ENCODE assay signal across 8 cellular contexts in genomic region chr4:120922390-120923200, GRCh38. TPM values are rescaled to one million over a fixed set of nuclear protein-coding genes. Genes with fewer than 3 reads are reported as not detected.
A peak's percentile ranks its signal among the peaks of the same experiment; 100 is the strongest.
DNase-seq lines count a peak whose midpoint lies in the region; ATAC-seq and TF ChIP-seq lines count a peak whose summit lies in the region.

PRDM5 (minus strand) TSS chr4:120922726; CDS start chr4:120922608, 118 bp downstream.

- H3K9me3 Mint-ChIP-seq in CD8-positive, alpha-beta memory T cell: no peaks in the 10 kb centered on the region
- H3K9me3 Mint-ChIP-seq in activated CD8-positive, alpha-beta T cell treated with anti-CD3 and anti-CD28 coated beads for 36 hours: no peaks in the 10 kb centered on the region
- no peaks in the 10 kb centered on the region for H3K9me3 Mint-ChIP-seq in endodermal cell

- H3K9me3 ChIP-seq in CD8-positive, alpha-beta memory T cell (ENCODE audit: low read length): no peaks in the 10 kb centered on the region
- H3K9me3 ChIP-seq in HUES48 (ENCODE audit: control insufficient read depth, insufficient read depth, low read length): no peaks in the 10 kb centered on the region
- no peaks in the 10 kb centered on the region for H3K9me3 ChIP-seq in endodermal cell (ENCODE audit: control insufficient read depth, low read length)
- no peaks in the 10 kb centered on the region for H3K9me3 ChIP-seq in lower lobe of right lung

- DNase-seq in CD8-positive, alpha-beta memory T cell: peak in 2 of 5 donors; percentile 24 to 52
- peak; percentile 35 for DNase-seq in activated CD8-positive, alpha-beta T cell treated with anti-CD3 and anti-CD28 coated beads for 36 hours
- DNase-seq in endodermal cell: peak; percentile 89
- DNase-seq in lower lobe of right lung: peak; percentile 65
- DNase-seq in stimulated activated CD4-positive, alpha-beta T cell treated with anti-CD3 and anti-CD28 coated beads, Interleukin-4, amount 100 ng/mL, for 48 hours (ENCODE audit: low read depth in 2 of 2): peak; percentile 2 to 7
- DNase-seq in CD1c-positive myeloid dendritic cell (ENCODE audit: extremely low spot score): no peak

- CTCF ChIA-PET in CD8-positive, alpha-beta memory T cell (lab: Charles Lee): no interaction called here
- CTCF ChIA-PET in activated CD8-positive, alpha-beta T cell treated with anti-CD3 and anti-CD28 coated beads for 36 hours (lab: Charles Lee): interaction anchor here (1.1 to 1.2 kb wide), 2 partner anchors 14 to 202 kb away, joined by 3 read pairs; no protein-coding TSS in a partner anchor

- POLR2A ChIA-PET in CD8-positive, alpha-beta memory T cell (lab: Charles Lee): no interaction called here
- POLR2A ChIA-PET in activated CD8-positive, alpha-beta T cell treated with anti-CD3 and anti-CD28 coated beads for 36 hours (lab: Charles Lee): no interaction called here

- H3K36me3 Mint-ChIP-seq in CD8-positive, alpha-beta memory T cell: peaks cover 0 to 3% (median 0%) of the 10 kb centered on the region in 3 donors
- H3K36me3 Mint-ChIP-seq in activated CD8-positive, alpha-beta T cell treated with anti-CD3 and anti-CD28 coated beads for 36 hours (ENCODE audit: low read depth): no peaks in the 10 kb centered on the region
- H3K36me3 Mint-ChIP-seq in endodermal cell (ENCODE audit: low read depth): no peaks in the 10 kb centered on the region

- peak within 1 kb of the TSS in 7 of 8 donors; percentile 5 to 85 (median 58) for H3K27ac Mint-ChIP-seq in CD8-positive, alpha-beta memory T cell
- H3K27ac Mint-ChIP-seq in activated CD8-positive, alpha-beta T cell treated with anti-CD3 and anti-CD28 coated beads for 36 hours: peak within 1 kb of the TSS; percentile 82
- H3K27ac Mint-ChIP-seq in endodermal cell: peak within 1 kb of the TSS; percentile 10

- H3K4me3 ChIP-seq in CD8-positive, alpha-beta memory T cell (ENCODE audit: low read length): peak within 1 kb of the TSS; percentile 25
- peak within 1 kb of the TSS; percentile 77 for H3K4me3 ChIP-seq in HUES48 (ENCODE audit: low read depth, low read length)
- peak within 1 kb of the TSS; percentile 86 for H3K4me3 ChIP-seq in endodermal cell (ENCODE audit: low read length)
- peak within 1 kb of the TSS; percentile 72 for H3K4me3 ChIP-seq in lower lobe of right lung

- H3K9ac ChIP-seq in HUES48 (ENCODE audit: low read depth, low read length): peak within 1 kb of the TSS; percentile 89
- peak within 1 kb of the TSS; percentile 45 for H3K9ac ChIP-seq in endodermal cell (ENCODE audit: extremely low read depth, low read length, poor library complexity, severe bottlenecking)

- peaks cover 9 to 17% (median 14%) of the 10 kb centered on the region in 3 donors for H3K4me1 Mint-ChIP-seq in CD8-positive, alpha-beta memory T cell
- H3K4me1 Mint-ChIP-seq in activated CD8-positive, alpha-beta T cell treated with anti-CD3 and anti-CD28 coated beads for 36 hours (ENCODE audit: low read depth): peaks cover 23% of the 10 kb centered on the region
- H3K4me1 Mint-ChIP-seq in endodermal cell: peaks cover 26% of the 10 kb centered on the region

- no peaks in the 10 kb centered on the region for H3K27me3 ChIP-seq in CD8-positive, alpha-beta memory T cell (ENCODE audit: insufficient read depth, low read length, poor library complexity, severe bottlenecking)
- no peaks in the 10 kb centered on the region for H3K27me3 ChIP-seq in HUES48 (ENCODE audit: control insufficient read depth, insufficient read depth, low read length)
- H3K27me3 ChIP-seq in endodermal cell (ENCODE audit: control insufficient read depth, insufficient read depth, low read length, poor library complexity, severe bottlenecking): peaks cover 11% of the 10 kb centered on the region
- H3K27me3 ChIP-seq in lower lobe of right lung (ENCODE audit: low read depth): no peaks in the 10 kb centered on the region

- intact Hi-C loops in activated CD8-positive, alpha-beta T cell treated with anti-CD3 and anti-CD28 coated beads for 36 hours (cut with micrococcal nuclease): no loop called here
- intact Hi-C loops in lower lobe of right lung (cut with DNase I): loop anchor here (10.0 kb wide), 1 partner anchor 142 kb away; no protein-coding TSS in a partner anchor

- H3K27ac ChIP-seq in CD8-positive, alpha-beta memory T cell (ENCODE audit: low read depth, low read length): no peak within 1 kb of the TSS
- H3K27ac ChIP-seq in HUES48 (ENCODE audit: low read depth, low read length) (peak within 1 kb of the TSS; percentile 87), endodermal cell (ENCODE audit: low read depth, low read length) (peak within 1 kb of the TSS; percentile 67), lower lobe of right lung (peak within 1 kb of the TSS; percentile 95)

- peaks cover 7% of the 10 kb centered on the region for H3K4me1 ChIP-seq in CD8-positive, alpha-beta memory T cell (ENCODE audit: insufficient read depth, low read length)
- H3K4me1 ChIP-seq in HUES48 (ENCODE audit: control insufficient read depth, insufficient read depth, low read length) (peaks cover 50% of the 10 kb centered on the region), endodermal cell (ENCODE audit: control insufficient read depth, insufficient read depth, low read length) (peaks cover 2% of the 10 kb centered on the region), lower lobe of right lung (peaks cover 40% of the 10 kb centered on the region)

- H3K36me3 ChIP-seq in CD8-positive, alpha-beta memory T cell (ENCODE audit: insufficient read depth, low read length): no peaks in the 10 kb centered on the region
- peaks cover 5% of the 10 kb centered on the region; the same call in 1 of the 2 replicates for H3K36me3 ChIP-seq in HUES48 (ENCODE audit: control insufficient read depth, insufficient read depth, low read length)
- H3K36me3 ChIP-seq in endodermal cell (ENCODE audit: control insufficient read depth, insufficient read depth, low read length): no peaks in the 10 kb centered on the region
- H3K36me3 ChIP-seq in lower lobe of right lung: no peaks in the 10 kb centered on the region

- H3K27me3 Mint-ChIP-seq in CD8-positive, alpha-beta memory T cell: peaks cover 17 to 36% of the 10 kb centered on the region in 2 donors
- H3K27me3 Mint-ChIP-seq in activated CD8-positive, alpha-beta T cell treated with anti-CD3 and anti-CD28 coated beads for 36 hours: peaks cover 16% of the 10 kb centered on the region
- H3K27me3 Mint-ChIP-seq in endodermal cell (ENCODE audit: insufficient read depth): peaks cover 7% of the 10 kb centered on the region

- WGBS in endodermal cell (ENCODE audit: insufficient coverage in 1 of 2, insufficient read length in 1 of 2), 2 experiments: 0% methylated on average over 20 to 85 of the region's 85 CpGs

- no peak for TF ChIP-seq CTCF in activated CD8-positive, alpha-beta T cell treated with anti-CD3 and anti-CD28 coated beads for 36 hours (IDR thresholded peaks at IDR 0.05)
- TF ChIP-seq CTCF in endodermal cell (conservative IDR thresholded peaks at IDR 0.05): peak; percentile 63
- TF ChIP-seq CTCF in lower lobe of right lung (IDR thresholded peaks at IDR 0.05): peak; percentile 9

- H3K4me3 Mint-ChIP-seq in CD8-positive, alpha-beta memory T cell: peak within 1 kb of the TSS; percentile 81 to 97 (median 92)
- H3K4me3 Mint-ChIP-seq in activated CD8-positive, alpha-beta T cell treated with anti-CD3 and anti-CD28 coated beads for 36 hours: peak within 1 kb of the TSS; percentile 91
- H3K4me3 Mint-ChIP-seq in endodermal cell: peak within 1 kb of the TSS; percentile 86

- peak; percentile 49 for ATAC-seq in activated CD8-positive, alpha-beta T cell treated with anti-CD3 and anti-CD28 coated beads for 36 hours
- ATAC-seq in lower lobe of right lung (peak; percentile 82 to 88), GM19035 (IDR thresholded peaks at IDR 0.05; ENCODE audit: unreplicated experiment) (no peak)

RNA-seq across cellular contexts. Expression of gene PRDM5, which starts in this region (rescaled TPM):
- under 1 TPM; 0.24 to 0.63 TPM for total RNA-seq in CD8-positive, alpha-beta memory T cell
- polyA plus RNA-seq in CD8-positive, alpha-beta memory T cell: 0.08 TPM
- total RNA-seq in activated CD8-positive, alpha-beta T cell treated with anti-CD3 and anti-CD28 coated beads for 36 hours: under 1 TPM; 0.51 to 0.52 TPM
- total RNA-seq in endodermal cell (10 to 100 TPM; 18.3 to 19.1 TPM), lower lobe of right lung (14.8 TPM)
- 12.0 TPM for polyA plus RNA-seq in endodermal cell (2013, experiment 1 of 2)
- 9.1 TPM for polyA plus RNA-seq in endodermal cell (2013, experiment 2 of 2)

Comparison
In these comparisons a context has a peak if more than half of its experiments do, and no peak if none do; other contexts are left out.
1. Peak in DNase-seq and ATAC-seq in activated CD8-positive, alpha-beta T cell treated with anti-CD3 and anti-CD28 coated beads for 36 hours; RNA of the gene not detected or under 1 TPM.
2. H3K4me3 ChIP-seq: peak in every context shown above with its lines; median percentile 86 in endodermal cell; 77 in HUES48; 72 in lower lobe of right lung; 25 in CD8-positive, alpha-beta memory T cell.
3. H3K27ac Mint-ChIP-seq: peak in every context shown above with its lines; median percentile 82 in activated CD8-positive, alpha-beta T cell treated with anti-CD3 and anti-CD28 coated beads for 36 hours; 58 in CD8-positive, alpha-beta memory T cell; 10 in endodermal cell.